In the genomic region with DNA sequence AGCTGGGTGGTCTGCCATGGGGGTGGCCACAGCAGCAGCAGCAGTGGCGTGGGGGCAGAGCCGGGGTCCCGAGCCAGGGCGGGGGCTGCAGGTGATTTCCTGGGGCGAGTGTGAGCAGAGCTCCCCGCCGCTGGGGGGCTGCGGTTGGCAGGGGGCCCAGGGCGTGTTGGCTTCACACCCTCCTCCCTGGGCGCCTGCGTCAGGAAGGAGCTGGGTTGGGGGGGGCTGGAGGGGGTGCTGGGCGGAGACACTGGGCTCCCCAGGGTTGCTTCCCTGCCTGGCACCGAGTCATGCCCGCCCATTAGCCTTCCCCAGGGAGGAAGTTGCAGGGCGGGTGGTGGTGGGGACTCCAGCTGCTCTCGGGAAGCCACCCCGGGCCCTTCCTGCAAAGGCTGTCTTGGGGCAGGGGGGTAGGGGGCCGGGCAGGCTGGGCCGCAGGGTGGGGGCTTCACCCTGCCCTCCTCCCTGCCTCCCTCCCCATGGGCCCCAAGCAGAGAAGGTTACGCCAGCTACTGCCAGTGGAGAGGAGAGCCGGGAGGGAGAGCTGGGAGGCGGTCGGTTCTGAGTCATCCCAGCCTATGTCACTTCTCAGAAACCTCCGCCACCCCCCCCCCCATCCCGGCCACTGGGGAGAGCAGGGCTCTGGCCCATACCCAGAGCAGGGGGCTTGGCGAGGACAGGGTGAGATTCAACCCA, we compare ENCODE assay signal across 8 cellular contexts. TPM values are rescaled to one million over a fixed set of nuclear protein-coding genes. Genes with fewer than 3 reads are reported as not detected.
DNase-seq lines count a peak whose midpoint lies in the region; TF ChIP-seq lines count a peak whose summit lies in the region.

No MANE protein-coding gene starts in this region.

- peaks cover 40% of the 10 kb centered on the region for H3K79me2 ChIP-seq in trophoblast cell (ENCODE audit: control insufficient read depth, insufficient read depth, low read length, poor library complexity)

- H3K4me1 ChIP-seq in trophoblast cell (ENCODE audit: control insufficient read depth in 1 of 2, insufficient read depth in 2 of 2, low read length in 2 of 2): peaks cover 14 to 15% of the 10 kb centered on the region in 2 experiments

- H2BK5ac ChIP-seq in trophoblast cell (ENCODE audit: low read depth, low read length, poor library complexity): peak overlapping the region; percentile 80

- H3K9me3 Mint-ChIP-seq in activated naive CD8-positive, alpha-beta T cell treated with anti-CD3 and anti-CD28 coated beads for 36 hours: no peaks in the 10 kb centered on the region
- H3K9me3 Mint-ChIP-seq in glutamatergic neuron (ENCODE audit: unreplicated experiment): peaks cover 24% of the 10 kb centered on the region

- peak overlapping the region; percentile 30 for H2BK12ac ChIP-seq in trophoblast cell (ENCODE audit: low read length)

- H3K27ac Mint-ChIP-seq in activated naive CD8-positive, alpha-beta T cell treated with anti-CD3 and anti-CD28 coated beads for 36 hours: peak overlapping the region; percentile 87
- no peak overlapping the region for H3K27ac Mint-ChIP-seq in glutamatergic neuron (ENCODE audit: unreplicated experiment)

- peak overlapping the region; percentile 95 for H3K18ac ChIP-seq in trophoblast cell (ENCODE audit: low read length)

- H3K4me3 ChIP-seq in HFF-Myc (replicated peaks; ENCODE audit: low read depth, low read length) (peak overlapping the region; percentile 77), trophoblast cell (ENCODE audit: low read depth, low read length) (no peak overlapping the region)

- peak overlapping the region; percentile 69 for H2BK120ac ChIP-seq in trophoblast cell (ENCODE audit: insufficient read depth, low read length, poor library complexity)

- peak overlapping the region; percentile 92 for H3K4me3 Mint-ChIP-seq in activated naive CD8-positive, alpha-beta T cell treated with anti-CD3 and anti-CD28 coated beads for 36 hours
- H3K4me3 Mint-ChIP-seq in glutamatergic neuron (ENCODE audit: unreplicated experiment): peak overlapping the region; percentile 57

- H3K4ac ChIP-seq in trophoblast cell (ENCODE audit: low read depth, low read length): peak overlapping the region; percentile 97

- no peak overlapping the region for H3K23ac ChIP-seq in trophoblast cell (ENCODE audit: low read length)

- peaks cover 43% of the 10 kb centered on the region for H3K79me1 ChIP-seq in trophoblast cell (ENCODE audit: low read length)

- peak overlapping the region; percentile 90 for H3K14ac ChIP-seq in trophoblast cell (ENCODE audit: low read length)

- peaks cover 22% of the 10 kb centered on the region for H3K36me3 Mint-ChIP-seq in activated naive CD8-positive, alpha-beta T cell treated with anti-CD3 and anti-CD28 coated beads for 36 hours
- no peaks in the 10 kb centered on the region for H3K36me3 Mint-ChIP-seq in glutamatergic neuron (ENCODE audit: unreplicated experiment)

- peak overlapping the region; percentile 92 for H3K27ac ChIP-seq in trophoblast cell (ENCODE audit: low read depth, low read length)

- peaks cover 72 to 77% of the 10 kb centered on the region in 2 experiments for H3K36me3 ChIP-seq in trophoblast cell (ENCODE audit: control insufficient read depth in 1 of 2, insufficient read depth in 2 of 2, low read length in 2 of 2)

- TF ChIP-seq CTCF in HFF-Myc (IDR thresholded peaks at IDR 0.05; ENCODE audit: low read depth, low read length, missing control alignments) (no peak), glutamatergic neuron (IDR thresholded peaks at IDR 0.05; ENCODE audit: partially characterized antibody, unreplicated experiment) (no peak)

- no peak overlapping the region for H3K9ac ChIP-seq in trophoblast cell (ENCODE audit: low read length)

- peaks cover 15% of the 10 kb centered on the region for H3K4me1 Mint-ChIP-seq in activated naive CD8-positive, alpha-beta T cell treated with anti-CD3 and anti-CD28 coated beads for 36 hours
- peaks cover 11% of the 10 kb centered on the region for H3K4me1 Mint-ChIP-seq in glutamatergic neuron (ENCODE audit: low read depth, unreplicated experiment)

- no peak overlapping the region for H4K12ac ChIP-seq in trophoblast cell (ENCODE audit: low read depth, low read length)

- H2AK5ac ChIP-seq in trophoblast cell (ENCODE audit: low read length): no peak overlapping the region

- no peak overlapping the region for H2AFZ ChIP-seq in trophoblast cell (ENCODE audit: insufficient read depth, low read length, poor library complexity)

- no peaks in the 10 kb centered on the region for H3K9me3 ChIP-seq in trophoblast cell (ENCODE audit: insufficient read depth, low read depth, low read length)

- no peaks in the 10 kb centered on the region for H3K27me3 ChIP-seq in trophoblast cell (ENCODE audit: insufficient read depth, low read length)

- H3K27me3 Mint-ChIP-seq in activated naive CD8-positive, alpha-beta T cell treated with anti-CD3 and anti-CD28 coated beads for 36 hours: no peaks in the 10 kb centered on the region
- H3K27me3 Mint-ChIP-seq in glutamatergic neuron (ENCODE audit: unreplicated experiment): peaks cover 16% of the 10 kb centered on the region

- H4K91ac ChIP-seq in trophoblast cell (ENCODE audit: low read depth, low read length): peak overlapping the region; percentile 85

- WGBS in trophoblast cell (ENCODE audit: extremely low coverage, insufficient coverage, insufficient read length): no CpG with 5 or more reads among the region's 26 CpGs

- H4K8ac ChIP-seq in trophoblast cell (ENCODE audit: low read depth, low read length): peak overlapping the region; percentile 55

- peak; percentile 87 for DNase-seq in AG08396 (ENCODE audit: low spot score)
- no peak for DNase-seq in HFF-Myc (ENCODE audit: extremely low read depth, low read depth)
- DNase-seq in SIG-M5 treated with dmso at 0.1 percent for 504 hours (lab: John Stamatoyannopoulos, UW; ENCODE audit: unreplicated experiment): peak; percentile 99
- DNase-seq in activated naive CD8-positive, alpha-beta T cell treated with anti-CD3 and anti-CD28 coated beads for 36 hours: peak; percentile 80
- DNase-seq in glutamatergic neuron: no peak
- DNase-seq in trophoblast cell: peak; percentile 81 to 82
- no peak for DNase-seq in ecto neural progenitor cell (ENCODE audit: low spot score)
- no peak for DNase-seq in NCI-H146 (lab: John Stamatoyannopoulos, UW)

- peak overlapping the region; percentile 76 for H3K4me2 ChIP-seq in trophoblast cell (ENCODE audit: low read length)

RNA-seq across cellular contexts. Expression of a gene that starts 4.6 kb away (rescaled TPM):
- total RNA-seq in activated naive CD8-positive, alpha-beta T cell treated with anti-CD3 and anti-CD28 coated beads for 36 hours: 10 to 100 TPM; 29.3 to 29.6 TPM
- 325 TPM for total RNA-seq in glutamatergic neuron (ENCODE audit: unreplicated experiment)
- polyA plus RNA-seq in trophoblast cell (2013): 159 and 165 TPM in 2 replicates

RNA-seq across cellular contexts. Expression of a gene that starts 11.4 kb away (rescaled TPM):
- total RNA-seq in activated naive CD8-positive, alpha-beta T cell treated with anti-CD3 and anti-CD28 coated beads for 36 hours: 100 to 1,000 TPM; 175 to 177 TPM
- total RNA-seq in glutamatergic neuron (ENCODE audit: unreplicated experiment): 129 TPM
- polyA plus RNA-seq in trophoblast cell (2013): 106 and 107 TPM in 2 replicates

RNA-seq across cellular contexts. Expression of a gene that starts 15.2 kb away (rescaled TPM):
- under 1 TPM; 0.33 to 0.46 TPM for total RNA-seq in activated naive CD8-positive, alpha-beta T cell treated with anti-CD3 and anti-CD28 coated beads for 36 hours
- total RNA-seq in glutamatergic neuron (ENCODE audit: unreplicated experiment): 74.7 TPM
- 3.7 and 4.2 TPM in 2 replicates for polyA plus RNA-seq in trophoblast cell (2013)

RNA-seq across cellular contexts. Expression of a gene that starts 16.2 kb away (rescaled TPM):
- 100 to 1,000 TPM; 208 to 216 TPM for total RNA-seq in activated naive CD8-positive, alpha-beta T cell treated with anti-CD3 and anti-CD28 coated beads for 36 hours
- 341 TPM for total RNA-seq in glutamatergic neuron (ENCODE audit: unreplicated experiment)
- polyA plus RNA-seq in trophoblast cell (2013): 116 and 120 TPM in 2 replicates

RNA-seq across cellular contexts. Expression of a gene that starts 22.4 kb away (rescaled TPM):
- total RNA-seq in activated naive CD8-positive, alpha-beta T cell treated with anti-CD3 and anti-CD28 coated beads for 36 hours: 100 to 1,000 TPM in 1 of 2 experiments, 10 to 100 TPM in 1; 99.8 to 101 TPM
- total RNA-seq in glutamatergic neuron (ENCODE audit: unreplicated experiment): 17.3 TPM
- 58.5 and 63.2 TPM in 2 replicates for polyA plus RNA-seq in trophoblast cell (2013)

Comparison
In these comparisons a context has a peak if more than half of its experiments do, and no peak if none do; other contexts are left out.
1. DNase-seq: peak in AG08396 (single experiment), SIG-M5 treated with dmso at 0.1 percent for 504 hours (single experiment), activated naive CD8-positive, alpha-beta T cell treated with anti-CD3 and anti-CD28 coated beads for 36 hours (single experiment) and trophoblast cell (2 of 2); none in HFF-Myc (single experiment), glutamatergic neuron (single experiment), ecto neural progenitor cell (single experiment) and NCI-H146 (single experiment).
2. RNA of a gene that starts 4.6 kb away (total RNA-seq): 325 TPM in glutamatergic neuron (single experiment); 29.3 to 29.6 TPM in activated naive CD8-positive, alpha-beta T cell treated with anti-CD3 and anti-CD28 coated beads for 36 hours; every median in the first group is over 10 times any median in the second.
3. RNA of a gene that starts 15.2 kb away (total RNA-seq): 74.7 TPM in glutamatergic neuron (single experiment); 0.33 to 0.46 TPM in activated naive CD8-positive, alpha-beta T cell treated with anti-CD3 and anti-CD28 coated beads for 36 hours; every median in the first group is over 10 times any median in the second.